In genomic region chr1:87641996-87642395, GRCh38 we compare ENCODE assay signal across 32 cellular contexts.
"Had no signal": no experiment of that assay in that cellular context is flagged by ENCODE, and none has a peak within 500 bp of the region (broad histone marks: within the 10 kb centered on the region; RNA-seq: fewer than 3 reads in every experiment).

No MANE protein-coding gene starts in this region.

- H3K27me3 Mint-ChIP-seq: activated CD4-positive, alpha-beta memory T cell treated with anti-CD3 and anti-CD28 coated beads, Interleukin-2, amount 10 ng/mL, durations not matched to agents 7 days and 5 days; activated T-cell treated with anti-CD3 and anti-CD28 coated beads, Interleukin-2, amount 50 U/mL, for 24 hours; activated T-helper 17 cell treated with anti-CD3 and anti-CD28 coated beads, Interleukin-2, amount 50 U/mL, for 72 hours; stimulated activated memory B cell treated with anti-CD40 and anti-IgM and Interleukin-4, amounts not matched to agents 10 μg/mL and 1 μg/mL and 100 μg/mL, for 72 hours; stimulated activated naive CD8-positive, alpha-beta T cell treated with anti-CD3 and anti-CD28 coated beads, Interleukin-15, amount 100 ng/mL, for 72 hours; type B pancreatic cell had no signal

- H3K9me3 Mint-ChIP-seq: activated CD4-positive, alpha-beta memory T cell treated with anti-CD3 and anti-CD28 coated beads, Interleukin-2, amount 10 ng/mL, durations not matched to agents 7 days and 5 days; activated T-cell treated with anti-CD3 and anti-CD28 coated beads, Interleukin-2, amount 50 U/mL, for 24 hours; activated T-helper 17 cell treated with anti-CD3 and anti-CD28 coated beads, Interleukin-2, amount 50 U/mL, for 72 hours; effector memory CD8-positive, alpha-beta T cell; natural killer cell; T-helper 2 cell treated with Interferon-gamma antibody and Interleukin-4, amounts not matched to agents 5 μg/mL and 100 μg/mL, for 36 hours had no signal

- H3K4me1 Mint-ChIP-seq: activated CD4-positive, alpha-beta memory T cell treated with anti-CD3 and anti-CD28 coated beads, Interleukin-2, amount 10 ng/mL, durations not matched to agents 7 days and 5 days; activated T-helper 17 cell treated with anti-CD3 and anti-CD28 coated beads, Interleukin-2, amount 50 U/mL, for 72 hours; stimulated activated naive CD8-positive, alpha-beta T cell treated with anti-CD3 and anti-CD28 coated beads, Interleukin-15, amount 100 ng/mL, for 72 hours had no signal

- ATAC-seq: activated CD4-positive, CD25-positive, alpha-beta regulatory T cell treated with anti-CD3 and anti-CD28 coated beads, Interleukin-2, amount 50 U/mL, for 24 hours; activated T-helper 17 cell treated with anti-CD3 and anti-CD28 coated beads, Interleukin-2, amount 50 U/mL, for 72 hours; effector memory CD8-positive, alpha-beta T cell; esophagus mucosa; left lobe of liver; lower lobe of right lung; natural killer cell; stimulated activated memory B cell treated with anti-CD40 and anti-IgM and Interleukin-4, amounts not matched to agents 10 μg/mL and 1 μg/mL and 100 μg/mL, for 72 hours; stimulated activated naive CD8-positive, alpha-beta T cell treated with anti-CD3 and anti-CD28 coated beads, Interleukin-15, amount 100 ng/mL, for 72 hours had no signal

- H3K9me3 ChIP-seq: lower lobe of right lung, sigmoid colon, uterus had no signal

- H3K27me3 ChIP-seq: brain microvascular endothelial cell, sigmoid colon, uterus had no signal

- H3K4me1 ChIP-seq: lower lobe of right lung, uterus had no signal

- DNase-seq: activated CD4-positive, alpha-beta memory T cell treated with anti-CD3 and anti-CD28 coated beads, Interleukin-2, amount 10 ng/mL, durations not matched to agents 7 days and 5 days; activated CD4-positive, alpha-beta T cell treated with anti-CD3 and anti-CD28 coated beads for 48 hours; activated CD8-positive, alpha-beta memory T cell treated with anti-CD3 and anti-CD28 coated beads, Interleukin-2, amount 50 U/mL, for 48 hours; activated gamma-delta T cell treated with Interleukin-2 at 50 U/mL for 16 hours; activated naive CD4-positive, alpha-beta T cell treated with anti-CD3 and anti-CD28 coated beads, Interleukin-2, amount 50 U/mL, for 16 hours; activated T-cell treated with anti-CD3 and anti-CD28 coated beads, Interleukin-2, amount 50 U/mL, for 24 hours; amniotic stem cell; brain microvascular endothelial cell; caudate nucleus; cortex of kidney; effector memory CD8-positive, alpha-beta T cell; foreskin fibroblast; head of caudate nucleus; kidney glomerular epithelial cell; lower lobe of right lung; natural killer cell; sigmoid colon; stimulated activated CD4-positive, alpha-beta T cell treated with anti-CD3 and anti-CD28 coated beads, Interleukin-1b, Interleukin-23, amount 100 ng/mL, for 48 hours; stimulated activated CD4-positive, alpha-beta T cell treated with anti-CD3 and anti-CD28 coated beads, Interleukin-4, amount 100 ng/mL, for 4 hours; stimulated activated CD8-positive, alpha-beta memory T cell treated with anti-CD3 and anti-CD28 coated beads, Interleukin-4, amount 100 ng/mL, for 48 hours; stimulated activated naive CD8-positive, alpha-beta T cell treated with anti-CD3 and anti-CD28 coated beads, Interleukin-15, amount 100 ng/mL, for 72 hours; substantia nigra; uterus had no signal

- H3K36me3 Mint-ChIP-seq: natural killer cell; stimulated activated memory B cell treated with anti-CD40 and anti-IgM and Interleukin-4, amounts not matched to agents 10 μg/mL and 1 μg/mL and 100 μg/mL, for 72 hours; type B pancreatic cell had no signal

- H3K4me3 Mint-ChIP-seq: activated CD4-positive, alpha-beta memory T cell treated with anti-CD3 and anti-CD28 coated beads, Interleukin-2, amount 10 ng/mL, durations not matched to agents 7 days and 5 days; activated T-cell treated with anti-CD3 and anti-CD28 coated beads, Interleukin-2, amount 50 U/mL, for 24 hours; activated T-helper 17 cell treated with anti-CD3 and anti-CD28 coated beads, Interleukin-2, amount 50 U/mL, for 72 hours; effector memory CD8-positive, alpha-beta T cell; natural killer cell; stimulated activated memory B cell treated with anti-CD40 and anti-IgM and Interleukin-4, amounts not matched to agents 10 μg/mL and 1 μg/mL and 100 μg/mL, for 72 hours; stimulated activated naive CD8-positive, alpha-beta T cell treated with anti-CD3 and anti-CD28 coated beads, Interleukin-15, amount 100 ng/mL, for 72 hours; T-helper 2 cell treated with Interferon-gamma antibody and Interleukin-4, amounts not matched to agents 5 μg/mL and 100 μg/mL, for 36 hours; type B pancreatic cell had no signal

- H3K27ac Mint-ChIP-seq: activated CD4-positive, alpha-beta memory T cell treated with anti-CD3 and anti-CD28 coated beads, Interleukin-2, amount 10 ng/mL, durations not matched to agents 7 days and 5 days; activated T-cell treated with anti-CD3 and anti-CD28 coated beads, Interleukin-2, amount 50 U/mL, for 24 hours; activated T-helper 17 cell treated with anti-CD3 and anti-CD28 coated beads, Interleukin-2, amount 50 U/mL, for 72 hours; effector memory CD8-positive, alpha-beta T cell; natural killer cell; stimulated activated memory B cell treated with anti-CD40 and anti-IgM and Interleukin-4, amounts not matched to agents 10 μg/mL and 1 μg/mL and 100 μg/mL, for 72 hours; stimulated activated naive CD8-positive, alpha-beta T cell treated with anti-CD3 and anti-CD28 coated beads, Interleukin-15, amount 100 ng/mL, for 72 hours; T-helper 2 cell treated with Interferon-gamma antibody and Interleukin-4, amounts not matched to agents 5 μg/mL and 100 μg/mL, for 36 hours; type B pancreatic cell had no signal

- H3K36me3 ChIP-seq: brain microvascular endothelial cell, lower lobe of right lung, sigmoid colon, uterus had no signal

- FAIRE-seq: astrocyte, small intestine had no signal

- H3K27ac ChIP-seq: brain microvascular endothelial cell, lower lobe of right lung, sigmoid colon, uterus had no signal

- H3K4me3 ChIP-seq: lower lobe of right lung, sigmoid colon, uterus had no signal
